1 cellular context compared by ENCODE assay signal in genomic region chr7:154832557-154833138, GRCh38.
TF ChIP-seq lines count a peak whose summit lies in the region.

No MANE protein-coding gene starts in this region.

TF ChIP-seq in H1, 55 proteins besides CTCF, POLR2A, EP300 and RAD21:
- TF ChIP-seq MAX (IDR thresholded peaks at IDR 0.05) (no peak), GTF2F1 (IDR thresholded peaks at IDR 0.05; ENCODE audit: borderline replicate concordance, low read depth, low read length) (no peak), CHD7 (IDR thresholded peaks at IDR 0.05; ENCODE audit: insufficient replicate concordance, low read length) (no peak), E2F6 (IDR thresholded peaks at IDR 0.05) (no peak), HDAC6 (IDR thresholded peaks at IDR 0.05; ENCODE audit: low read depth, low read length) (no peak), POU5F1 (IDR thresholded peaks at IDR 0.05; ENCODE audit: low read depth, low read length) (no peak), ATF3 (IDR thresholded peaks at IDR 0.05; ENCODE audit: insufficient read depth, low read depth, low read length) (no peak), TEAD4 (IDR thresholded peaks at IDR 0.05; ENCODE audit: low read depth, low read length) (no peak), RNF2 (IDR thresholded peaks at IDR 0.05; ENCODE audit: borderline replicate concordance, low read depth, low read length, missing control alignments, poor library complexity, severe bottlenecking) (no peak)
